Comparison of ENCODE assay signal across 8 cellular contexts in the genomic region with DNA sequence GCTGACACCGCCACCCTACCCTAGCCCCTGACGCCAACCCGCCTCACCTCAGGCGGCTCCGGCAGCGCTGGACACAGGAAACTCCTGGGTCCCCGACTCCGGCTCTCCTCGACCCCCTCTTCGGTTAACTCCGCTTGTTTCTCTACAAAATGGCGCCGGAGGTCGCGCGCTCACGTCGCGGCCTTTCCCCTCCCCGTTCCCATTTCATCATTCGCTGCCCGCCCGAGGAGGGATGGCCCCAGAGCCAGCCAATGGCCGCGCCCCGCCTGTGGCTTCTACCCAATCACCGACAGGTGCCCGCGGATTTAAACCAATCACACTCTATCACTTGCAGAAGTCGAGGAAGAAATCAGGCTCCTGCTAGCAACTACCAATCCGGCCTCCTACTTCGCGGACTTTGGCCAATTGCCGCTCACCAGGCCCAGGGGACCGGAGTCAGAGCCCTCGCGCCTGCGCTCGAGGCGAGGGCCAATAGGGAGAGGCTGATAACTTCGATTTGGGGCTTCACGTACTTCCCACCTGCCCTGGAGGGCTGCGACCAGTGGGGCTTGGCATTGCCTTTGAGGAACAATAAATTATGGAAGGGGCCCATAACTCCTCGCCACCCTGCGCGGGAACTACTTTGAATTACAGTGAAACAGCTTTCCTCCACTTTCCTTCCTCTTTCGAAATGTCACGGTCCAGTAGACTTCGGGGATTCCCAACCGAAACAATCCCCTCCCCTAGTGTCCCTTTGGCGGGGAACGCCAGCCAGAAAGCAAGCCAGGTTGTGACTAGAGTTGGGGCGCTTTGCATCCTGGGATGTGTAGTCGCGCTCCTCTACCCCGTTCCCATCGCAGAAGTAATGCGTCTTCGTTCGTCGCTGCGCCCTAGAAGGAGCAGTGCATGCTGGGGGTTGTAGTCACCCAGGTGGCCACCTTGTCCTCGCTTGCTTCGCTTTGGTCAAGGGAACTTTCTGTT. TPM values are rescaled to one million over a fixed set of nuclear protein-coding genes. Genes with fewer than 3 reads are reported as not detected.
DNase-seq lines count a peak whose midpoint lies in the region; ATAC-seq and TF ChIP-seq lines count a peak whose summit lies in the region.

TSS of gene CNOT1 (minus strand) at position 146 of the 960 bp plus-strand sequence. CDS start 30,489 bp downstream, outside the sequence.

- WGBS in lung, 2 donors: 0% methylated on average over 64 of the region's 64 CpGs

- peak within 1 kb of the TSS; percentile 93 for H3K27ac ChIP-seq in CD8-positive, alpha-beta memory T cell (ENCODE audit: low read depth, low read length)
- H3K27ac ChIP-seq in lung (ENCODE audit: low read depth in 1 of 2, low read length in 1 of 2): peak within 1 kb of the TSS; percentile 98 to 100

- H3K4me1 ChIP-seq in CD8-positive, alpha-beta memory T cell (ENCODE audit: insufficient read depth, low read length): peaks cover 8% of the 10 kb centered on the region
- peaks cover 0 to 3% of the 10 kb centered on the region in 2 donors for H3K4me1 ChIP-seq in lung (ENCODE audit: control insufficient read depth in 2 of 2, insufficient read depth in 2 of 2, low read length in 2 of 2)

- no peaks in the 10 kb centered on the region for H3K36me3 ChIP-seq in CD8-positive, alpha-beta memory T cell (ENCODE audit: insufficient read depth, low read length)
- H3K36me3 ChIP-seq in lung (ENCODE audit: control insufficient read depth in 2 of 2, insufficient read depth in 2 of 2, low read length in 2 of 2): peaks cover 0 to 2% of the 10 kb centered on the region in 2 donors

- H3K9me3 ChIP-seq in CD8-positive, alpha-beta memory T cell (ENCODE audit: low read length): no peaks in the 10 kb centered on the region
- H3K9me3 ChIP-seq in lung (ENCODE audit: control insufficient read depth in 2 of 2, insufficient read depth in 1 of 2, low read length in 1 of 2): no peaks in the 10 kb centered on the region

- CTCF ChIA-PET in CD8-positive, alpha-beta memory T cell (lab: Charles Lee): interaction anchor here (0.8 to 1.1 kb wide), 2 partner anchors 118 kb away, joined by 3 to 4 read pairs; no protein-coding TSS in a partner anchor

- H3K27me3 Mint-ChIP-seq in CD8-positive, alpha-beta memory T cell: peaks cover 0 to 4% of the 10 kb centered on the region in 2 donors

- peaks cover 22 to 41% (median 34%) of the 10 kb centered on the region in 3 donors for H3K4me1 Mint-ChIP-seq in CD8-positive, alpha-beta memory T cell

- POLR2A ChIA-PET in CD8-positive, alpha-beta memory T cell (lab: Charles Lee): interaction anchor here (0.9 to 1.1 kb wide), 3 partner anchors 39 to 237 kb away, joined by 3 to 4 read pairs (median 3); partner anchors contain the start of genes GINS3 and SLC38A7

- peak within 1 kb of the TSS; percentile 96 to 100 (median 99) for H3K4me3 Mint-ChIP-seq in CD8-positive, alpha-beta memory T cell

- TF ChIP-seq CTCF in lung (IDR thresholded peaks at IDR 0.05; ENCODE audit: control extremely low read depth, extremely low read depth): no peak

- H3K27me3 ChIP-seq in CD8-positive, alpha-beta memory T cell (ENCODE audit: insufficient read depth, low read length, poor library complexity, severe bottlenecking): no peaks in the 10 kb centered on the region
- no peaks in the 10 kb centered on the region for H3K27me3 ChIP-seq in lung (ENCODE audit: control insufficient read depth, insufficient read depth)

- ATAC-seq in GM19468 (IDR thresholded peaks at IDR 0.05; ENCODE audit: extremely low read depth, unreplicated experiment) (peak; percentile 90), lung (ENCODE audit: insufficient read depth, low FRiP score) (peak; percentile 92)

- peak; percentile 93 to 99 (median 99) for DNase-seq in CD8-positive, alpha-beta memory T cell
- DNase-seq in HS-5 (ENCODE audit: low read depth) (peak; percentile 98), lung (ENCODE audit: low spot score) (peak; percentile 99)
- peak; percentile 93 for DNase-seq in NK-92 treated with Interleukin-12 subunit alpha and Interleukin-12 subunit beta, amount 100 ng/mL, for 24 hours (lab: John Stamatoyannopoulos, UW)
- DNase-seq in activated CD8-positive, alpha-beta memory T cell treated with anti-CD3 and anti-CD28 coated beads for 24 hours: peak; percentile 97
- DNase-seq in effector CD8-positive, alpha-beta T cell (lab: John Stamatoyannopoulos, UW): peak; percentile 95
- peak; percentile 85 to 95 (median 92) for DNase-seq in stimulated activated CD4-positive, alpha-beta T cell treated with anti-CD3 and anti-CD28 coated beads, TNF-alpha, amount 100 ng/mL, for 4 hours (ENCODE audit: low read depth in 3 of 3)

- peak within 1 kb of the TSS; percentile 85 for H3K4me3 ChIP-seq in CD8-positive, alpha-beta memory T cell (ENCODE audit: low read length)
- peak within 1 kb of the TSS; percentile 86 for H3K4me3 ChIP-seq in lung

- H3K9me3 Mint-ChIP-seq in CD8-positive, alpha-beta memory T cell: peaks cover 0 to 2% (median 0%) of the 10 kb centered on the region in 5 donors

- peak within 1 kb of the TSS; percentile 96 to 100 (median 100) for H3K27ac Mint-ChIP-seq in CD8-positive, alpha-beta memory T cell

- H3K36me3 Mint-ChIP-seq in CD8-positive, alpha-beta memory T cell: peaks cover 0 to 25% (median 0%) of the 10 kb centered on the region in 3 donors

RNA-seq across cellular contexts. Expression of gene CNOT1, which starts in this region (rescaled TPM):
- total RNA-seq in CD8-positive, alpha-beta memory T cell: 100 to 1,000 TPM; 326 to 338 TPM
- 111 TPM for polyA plus RNA-seq in CD8-positive, alpha-beta memory T cell
- 100 to 1,000 TPM; 147 to 187 TPM for total RNA-seq in lung
- polyA plus RNA-seq in lung: 10 to 100 TPM; 35.6 to 93.4 TPM

Comparison
In these comparisons a context has a peak if more than half of its experiments do, and no peak if none do; other contexts are left out.
1. Peak in every context shown above with its lines: DNase-seq, ATAC-seq, H3K4me3 ChIP-seq and H3K27ac ChIP-seq.